In genomic region chr2:135311962-135312361, GRCh38 we compare ENCODE assay signal across 7 cellular contexts.
"Had no signal": no experiment of that assay in that cellular context is flagged by ENCODE, and none has a peak within 500 bp of the region (broad histone marks: within the 10 kb centered on the region; RNA-seq: fewer than 3 reads in every experiment).

No MANE protein-coding gene starts in this region.

- H3K4me3 ChIP-seq: GM12878 had no signal

- DNase-seq: GDM1, GF-D8 had no signal

- FAIRE-seq: GM12878, GM12891, GM12892, GM18507, GM19239 had no signal

- ATAC-seq: GM12878 had no signal
